ENCODE assay signal across 13 cellular contexts in genomic region chr1:9826087-9826486, GRCh38. TPM values are rescaled to one million over a fixed set of nuclear protein-coding genes. Genes with fewer than 3 reads are reported as not detected.
DNase-seq lines count a peak whose midpoint lies in the region; ATAC-seq, FAIRE-seq and TF ChIP-seq lines count a peak whose summit lies in the region.
"Had no signal": no experiment of that assay in that cellular context is flagged by ENCODE, and none has a peak within 500 bp of the region (broad histone marks: within the 10 kb centered on the region; RNA-seq: fewer than 3 reads in every experiment).

No MANE protein-coding gene starts in this region.

- H4K20me1 ChIP-seq in GM23338 (replicated peaks; ENCODE audit: insufficient read depth) (peaks cover 18% of the 10 kb centered on the region; the same call in 1 of the 2 replicates), keratinocyte (ENCODE audit: control insufficient read depth, extremely low read depth, insufficient read depth, low read length) (peaks cover 8% of the 10 kb centered on the region)

- peaks cover 43% of the 10 kb centered on the region for H3K27me3 ChIP-seq in GM23338 (ENCODE audit: insufficient read depth)
- no peaks in the 10 kb centered on the region for H3K27me3 ChIP-seq in keratinocyte (ENCODE audit: control insufficient read depth, extremely low read depth, insufficient read depth, low read length)

- no peak for FAIRE-seq in keratinocyte (lab: Jason Lieb, UNC)

- peaks cover 37% of the 10 kb centered on the region for H3K4me1 Mint-ChIP-seq in GM23338
- peaks cover 26% of the 10 kb centered on the region for H3K4me1 Mint-ChIP-seq in stimulated activated effector memory CD8-positive, alpha-beta T cell treated with anti-CD3 and anti-CD28 coated beads, Interleukin-12 subunit alpha, Interleukin-12 subunit beta, amount 100 ng/mL, for 72 hours

- no peak overlapping the region for H3K27ac Mint-ChIP-seq in GM23338
- peak overlapping the region; percentile 60 for H3K27ac Mint-ChIP-seq in stimulated activated effector memory CD8-positive, alpha-beta T cell treated with anti-CD3 and anti-CD28 coated beads, Interleukin-12 subunit alpha, Interleukin-12 subunit beta, amount 100 ng/mL, for 72 hours

- no peaks in the 10 kb centered on the region for H3K9me3 ChIP-seq in keratinocyte (ENCODE audit: control insufficient read depth, low read depth, low read length)
- H3K9me3 ChIP-seq: SK-N-SH had no signal

- H3K36me3 Mint-ChIP-seq in GM23338 (ENCODE audit: low read depth), result peaks cover 4% of the 10 kb centered on the region; the same call in 2 of the 3 replicates
- H3K36me3 Mint-ChIP-seq in stimulated activated effector memory CD8-positive, alpha-beta T cell treated with anti-CD3 and anti-CD28 coated beads, Interleukin-12 subunit alpha, Interleukin-12 subunit beta, amount 100 ng/mL, for 72 hours, result peaks cover 7% of the 10 kb centered on the region

- H3F3A ChIP-seq in GM23338 (replicated peaks; ENCODE audit: low read depth), result peaks cover 24% of the 10 kb centered on the region; the same call in 1 of the 2 replicates

- TF ChIP-seq CTCF in GM23338 (conservative IDR thresholded peaks at IDR 0.05; ENCODE audit: low read depth in 2 of 2) (no peak), VCaP (conservative IDR thresholded peaks at IDR 0.05) (no peak), keratinocyte (optimal IDR thresholded peaks at IDR 0.05 in 1 of 3, IDR thresholded peaks at IDR 0.05 in 1 of 3, conservative IDR thresholded peaks at IDR 0.05 in 1 of 3; ENCODE audit: extremely low read depth in 1 of 3, insufficient read depth in 2 of 3, low read length in 3 of 3) (no peak)

- H3K36me3 ChIP-seq in GM23338 (ENCODE audit: insufficient read depth) (no peaks in the 10 kb centered on the region), keratinocyte (ENCODE audit: control insufficient read depth in 2 of 2, extremely low read depth in 1 of 2, insufficient read depth in 2 of 2, low read length in 2 of 2) (peaks cover 1 to 3% of the 10 kb centered on the region in 2 experiments)

- no peak overlapping the region for H2AFZ ChIP-seq in GM23338
- no peak overlapping the region for H2AFZ ChIP-seq in keratinocyte (ENCODE audit: control insufficient read depth, low read length)

- H3K4me3 Mint-ChIP-seq in GM23338, result no peak overlapping the region
- peak overlapping the region; percentile 83 for H3K4me3 Mint-ChIP-seq in stimulated activated effector memory CD8-positive, alpha-beta T cell treated with anti-CD3 and anti-CD28 coated beads, Interleukin-12 subunit alpha, Interleukin-12 subunit beta, amount 100 ng/mL, for 72 hours

- peaks cover 2% of the 10 kb centered on the region for H3K9me1 ChIP-seq in keratinocyte (ENCODE audit: control insufficient read depth, extremely low read depth, insufficient read depth, low read length)

- no peaks in the 10 kb centered on the region for H3K9me2 ChIP-seq in GM23338 (ENCODE audit: insufficient read depth)
- H3K9me2 ChIP-seq: SK-N-SH had no signal

- no peaks in the 10 kb centered on the region for H3K9me3 Mint-ChIP-seq in GM23338
- H3K9me3 Mint-ChIP-seq in stimulated activated effector memory CD8-positive, alpha-beta T cell treated with anti-CD3 and anti-CD28 coated beads, Interleukin-12 subunit alpha, Interleukin-12 subunit beta, amount 100 ng/mL, for 72 hours, result no peaks in the 10 kb centered on the region

- no peak for ATAC-seq in GM23338
- ATAC-seq in stimulated activated effector memory CD8-positive, alpha-beta T cell treated with anti-CD3 and anti-CD28 coated beads, Interleukin-12 subunit alpha, Interleukin-12 subunit beta, amount 100 ng/mL, for 72 hours, result no peak
- no peak for ATAC-seq in HG03095 (IDR thresholded peaks at IDR 0.05; ENCODE audit: unreplicated experiment)
- ATAC-seq in GM21390 (IDR thresholded peaks at IDR 0.05; ENCODE audit: unreplicated experiment), result no peak

- H3K4me3 ChIP-seq in GM23338 (0 out of 2 replicates have a peak overlapping the region, but pooled peaks have one; percentile 87), keratinocyte (ENCODE audit: control insufficient read depth in 2 of 3, extremely low read depth in 1 of 3, insufficient read depth in 2 of 3, low read depth in 1 of 3, low read length in 3 of 3) (peak overlapping the region in 1 of 3 experiments; percentile 62)
- H3K4me3 ChIP-seq: GM12878 had no signal

- no peak overlapping the region for H3K27ac ChIP-seq in GM23338 (ENCODE audit: low read depth)
- H3K27ac ChIP-seq in VCaP, result peak overlapping the region; percentile 99
- H3K27ac ChIP-seq in keratinocyte (ENCODE audit: control insufficient read depth, insufficient read depth, low read length), result peak overlapping the region; percentile 80

- DNase-seq in GM23338 (ENCODE audit: low spot score), result no peak
- DNase-seq in keratinocyte (ENCODE audit: low read depth, low spot score), result no peak
- DNase-seq in stimulated activated effector memory CD8-positive, alpha-beta T cell treated with anti-CD3 and anti-CD28 coated beads, Interleukin-12 subunit alpha, Interleukin-12 subunit beta, amount 100 ng/mL, for 72 hours (ENCODE audit: low spot score in 2 of 2), result no peak
- DNase-seq in RPMI8226, result no peak
- DNase-seq in GM19238 (ENCODE audit: insufficient read length, low spot score), result no peak
- DNase-seq: activated CD8-positive, alpha-beta memory T cell treated with anti-CD3 and anti-CD28 coated beads for 24 hours; NCI-H1048; NCI-H524 treated with DMSO at 0.1 percent for 48 hours; SK-N-SH had no signal

- peak overlapping the region; percentile 11 for H3K9ac ChIP-seq in keratinocyte (ENCODE audit: control insufficient read depth, extremely low read depth, insufficient read depth, low read length)
- H3K9ac ChIP-seq: SK-N-SH had no signal

- H3K79me2 ChIP-seq in GM23338 (replicated peaks; ENCODE audit: insufficient read depth), result peaks cover 21% of the 10 kb centered on the region
- H3K79me2 ChIP-seq in keratinocyte (ENCODE audit: control insufficient read depth, insufficient read depth, low read length), result peaks cover 35% of the 10 kb centered on the region

- peaks cover 23% of the 10 kb centered on the region for H3K27me3 Mint-ChIP-seq in GM23338 (ENCODE audit: insufficient read depth, low read depth, poor library complexity)

- dilution Hi-C loops in keratinocyte (cut with MboI; ENCODE audit: extremely low pct_ligation_motif_present, low sequenced_read_pairs), result no loop called here

- peaks cover 19% of the 10 kb centered on the region for H3K4me1 ChIP-seq in GM23338 (ENCODE audit: insufficient read depth)
- H3K4me1 ChIP-seq in keratinocyte (ENCODE audit: control insufficient read depth, extremely low read depth, insufficient read depth, low read length), result peaks cover 53% of the 10 kb centered on the region

- peak overlapping the region; percentile 96 for H3K4me2 ChIP-seq in GM23338
- peak overlapping the region; percentile 82 for H3K4me2 ChIP-seq in keratinocyte (ENCODE audit: control insufficient read depth, extremely low read depth, insufficient read depth, low read depth, low read length)

TF ChIP-seq in GM23338, 12 proteins besides CTCF, POLR2A, EP300 and RAD21 (continues in another document):
- no peak for TF ChIP-seq ZNF114 (CRISPR knock-in tag; IDR thresholded peaks at IDR 0.05)
- TF ChIP-seq POLR2AphosphoS5 (IDR thresholded peaks at IDR 0.05; ENCODE audit: low read depth), result no peak
- TF ChIP-seq NANOG (IDR thresholded peaks at IDR 0.05; ENCODE audit: borderline replicate concordance), result no peak
- TF ChIP-seq, protein P1, sequence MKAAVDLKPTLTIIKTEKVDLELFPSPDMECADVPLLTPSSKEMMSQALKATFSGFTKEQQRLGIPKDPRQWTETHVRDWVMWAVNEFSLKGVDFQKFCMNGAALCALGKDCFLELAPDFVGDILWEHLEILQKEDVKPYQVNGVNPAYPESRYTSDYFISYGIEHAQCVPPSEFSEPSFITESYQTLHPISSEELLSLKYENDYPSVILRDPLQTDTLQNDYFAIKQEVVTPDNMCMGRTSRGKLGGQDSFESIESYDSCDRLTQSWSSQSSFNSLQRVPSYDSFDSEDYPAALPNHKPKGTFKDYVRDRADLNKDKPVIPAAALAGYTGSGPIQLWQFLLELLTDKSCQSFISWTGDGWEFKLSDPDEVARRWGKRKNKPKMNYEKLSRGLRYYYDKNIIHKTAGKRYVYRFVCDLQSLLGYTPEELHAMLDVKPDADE (IDR thresholded peaks at IDR 0.05), result no peak
- no peak for TF ChIP-seq CREB1 (CRISPR knock-in tag; IDR thresholded peaks at IDR 0.05; ENCODE audit: low read depth)
- no peak for TF ChIP-seq JUNB (IDR thresholded peaks at IDR 0.05; ENCODE audit: unreplicated experiment)

RNA-seq across cellular contexts. Expression of gene CLSTN1, which starts 2.3 kb away (rescaled TPM):
- total RNA-seq in GM23338 (2014; rRNA removed; shearing (Covaris generic)), result 56.4 and 66.2 TPM in 2 replicates
- polyA plus RNA-seq in GM23338 (2016; fragmentation: Nextera tagmentation; extraction: Ambion mirVana) (38.5 and 41.7 TPM in 2 replicates), keratinocyte (79.1 to 263 TPM (median 90.3 TPM) in 3 replicates)
- 70.0 TPM for polyA plus RNA-seq in keratinocyte (2011; ENCODE audit: low read depth)
- polyA plus RNA-seq in keratinocyte (2011; cell fraction: cytosol; rRNA removed), result 67.1 and 103 TPM in 2 replicates
- 424 and 491 TPM in 2 replicates for polyA plus RNA-seq in keratinocyte (2011; cell fraction: nucleus; rRNA removed)
- polyA plus RNA-seq in keratinocyte (2012; ENCODE audit: low replicate concordance), result 130 and 344 TPM in 2 replicates
- 159 to 521 TPM (median 197 TPM) in 3 replicates for polyA minus RNA-seq in keratinocyte
- polyA minus RNA-seq in keratinocyte (2011; cell fraction: cytosol; rRNA and poly(A)+ RNA removed), result 202 TPM
- polyA minus RNA-seq in keratinocyte (2011; cell fraction: nucleus; rRNA and poly(A)+ RNA removed), result 492 and 717 TPM in 2 replicates
